Comparison of ENCODE assay signal across 3 cellular contexts in the genomic region with DNA sequence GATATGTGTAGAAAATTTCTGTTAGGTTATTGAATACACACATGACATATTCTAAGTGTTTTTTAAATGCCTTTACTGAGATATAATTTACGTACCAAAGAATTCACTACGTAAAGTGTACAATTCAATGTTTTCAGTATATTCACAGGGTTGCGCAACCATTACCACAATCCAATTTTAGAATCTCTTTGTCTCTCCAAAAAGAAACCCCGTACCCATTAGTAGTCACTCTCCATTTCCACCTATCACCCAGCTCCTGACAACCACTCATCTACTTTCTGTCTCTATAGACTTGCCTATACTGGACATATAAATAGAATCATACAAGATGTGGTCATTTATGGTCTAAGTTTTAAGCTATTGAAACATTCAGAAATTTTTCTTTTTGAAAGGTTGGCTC.
TF ChIP-seq lines count a peak whose summit lies in the region.

No MANE protein-coding gene starts in this region.

TF ChIP-seq in A549, 52 proteins besides CTCF, POLR2A, EP300 and RAD21:
- TF ChIP-seq KDM1A (IDR thresholded peaks at IDR 0.05; ENCODE audit: low read depth) (no peak), CEBPB (IDR thresholded peaks at IDR 0.05) (peak; percentile 63 to 68)

TF ChIP-seq in IMR-90, 13 proteins besides CTCF, POLR2A, EP300 and RAD21:
- TF ChIP-seq MXI1 (IDR thresholded peaks at IDR 0.05; ENCODE audit: borderline replicate concordance, low read depth, low read length) (no peak), CEBPB (IDR thresholded peaks at IDR 0.05; ENCODE audit: low read depth, low read length) (peak; percentile 93)

TF ChIP-seq in H1, 55 proteins besides CTCF, POLR2A, EP300 and RAD21:
- TF ChIP-seq CHD2 (IDR thresholded peaks at IDR 0.05; ENCODE audit: low read length) (no peak), CEBPB (IDR thresholded peaks at IDR 0.05; ENCODE audit: low read depth, low read length) (peak; percentile 92; the same call in 1 of the 2 replicates)
